In genomic region chr19:33029746-33030303, GRCh38 we compare ENCODE assay signal across 21 cellular contexts. TPM values are rescaled to one million over a fixed set of nuclear protein-coding genes. Genes with fewer than 3 reads are reported as not detected.
DNase-seq lines count a peak whose midpoint lies in the region; ATAC-seq and TF ChIP-seq lines count a peak whose summit lies in the region.
"Had no signal": no experiment of that assay in that cellular context is flagged by ENCODE, and none has a peak within 500 bp of the region (broad histone marks: within the 10 kb centered on the region; RNA-seq: fewer than 3 reads in every experiment).

No MANE protein-coding gene starts in this region.

- H3K27ac ChIP-seq in C4-2B (peak overlapping the region; percentile 59), Panc1 (ENCODE audit: low read length) (peak overlapping the region; percentile 25; the same call in 1 of the 2 replicates)
- H3K27ac ChIP-seq: 22Rv1, BLaER1 had no signal

- POLR2A ChIA-PET in Panc1 (lab: Charles Lee), result no interaction called here

- peaks cover 18% of the 10 kb centered on the region for H3K4me1 ChIP-seq in Panc1 (ENCODE audit: control insufficient read depth, insufficient read depth, low read length)
- H3K4me1 ChIP-seq in mucosa of descending colon (ENCODE audit: low read depth), result peaks cover 21% of the 10 kb centered on the region
- H3K4me1 ChIP-seq: BLaER1 had no signal

- H3K36me3 ChIP-seq in Panc1 (ENCODE audit: control insufficient read depth, insufficient read depth, low read length) (peaks cover 12% of the 10 kb centered on the region; the same call in 1 of the 2 replicates), mucosa of descending colon (ENCODE audit: low read depth) (no peaks in the 10 kb centered on the region)
- H3K36me3 ChIP-seq: BLaER1 had no signal

- CTCF ChIA-PET in Panc1 (lab: Charles Lee), result no interaction called here

- ATAC-seq in Panc1 (no peak; the same call in 1 of the 2 replicates), mucosa of descending colon (peak; percentile 51), HG03439 (IDR thresholded peaks at IDR 0.05; ENCODE audit: unreplicated experiment) (no peak)
- ATAC-seq: GM12878, GM23338, HCT116 had no signal

- H3K9me3 ChIP-seq in Panc1 (ENCODE audit: control insufficient read depth, insufficient read depth, low read depth, low read length) (peaks cover 2% of the 10 kb centered on the region; the same call in 1 of the 2 replicates), mucosa of descending colon (peaks cover 4% of the 10 kb centered on the region)

- DNase-seq in Panc1 (ENCODE audit: low read depth, low spot score) (no peak), fibroblast of villous mesenchyme (ENCODE audit: low read depth) (peak; percentile 57), mucosa of descending colon (peak in 1 of 3 donors; percentile 16), NCI-H2227 (lab: John Stamatoyannopoulos, UW; ENCODE audit: unreplicated experiment) (no peak)
- no peak for DNase-seq in activated CD8-positive, alpha-beta memory T cell treated with anti-CD3 and anti-CD28 coated beads for 24 hours
- no peak for DNase-seq in activated effector memory CD4-positive, alpha-beta T cell treated with Interleukin-2 at 50 U/mL for 16 hours
- DNase-seq: CD4-positive, alpha-beta T cell; CD8-positive, alpha-beta memory T cell; DMS 273 treated with DMSO at 0.1 percent for 48 hours; DMS79; EL; GDM1; H9; HFFc6 had no signal

- no TSS peak for BruUV-seq in Panc1 (replicated peaks; lab: Mats Ljungman, UMichigan)

- intact Hi-C loops in Panc1 (cut with micrococcal nuclease; ENCODE audit: unreplicated experiment) (no loop called here), mucosa of descending colon (cut with DNase I, micrococcal nuclease) (no loop called here)

- in situ Hi-C loops in Panc1 (cut with HindIII; ENCODE audit: low pct_unique_long_range_greater_than_20kb, low sequenced_read_pairs), result no loop called here

- H3K27me3 ChIP-seq in Panc1 (ENCODE audit: control insufficient read depth, insufficient read depth, low read length), result no peaks in the 10 kb centered on the region
- H3K27me3 ChIP-seq: BLaER1 had no signal

- TF ChIP-seq CTCF in C4-2B (conservative IDR thresholded peaks at IDR 0.05), result no peak
- no peak for TF ChIP-seq CTCF in Panc1 (IDR thresholded peaks at IDR 0.05)
- TF ChIP-seq CTCF in fibroblast of villous mesenchyme (IDR thresholded peaks at IDR 0.05; ENCODE audit: insufficient read depth, low read depth, low read length), result no peak
- no peak for TF ChIP-seq CTCF in mucosa of descending colon (IDR thresholded peaks at IDR 0.05)

- no peak overlapping the region for H3K4me3 ChIP-seq in Panc1 (ENCODE audit: low read depth in 2 of 2, low read length in 2 of 2)
- H3K4me3 ChIP-seq in fibroblast of villous mesenchyme (ENCODE audit: low read depth, low read length), result no peak overlapping the region
- H3K4me3 ChIP-seq in mucosa of descending colon, result no peak overlapping the region
- H3K4me3 ChIP-seq: BLaER1, GM12878, GM23338 had no signal

RNA-seq across cellular contexts. Expression of gene RHPN2, which starts 34.9 kb away (rescaled TPM):
- 227 TPM for total RNA-seq in Panc1 (2021; ENCODE audit: unreplicated experiment)
- 173 TPM for polyA plus RNA-seq in Panc1 (2012; ENCODE audit: insufficient read length)
- total RNA-seq in fibroblast of villous mesenchyme, result 2.6 TPM in 2 replicates
- total RNA-seq in mucosa of descending colon, result 10 to 100 TPM; 37.3 to 72.7 (median 68.3) TPM

RNA-seq across cellular contexts. Expression of gene GPATCH1, which starts 51.2 kb away (rescaled TPM):
- 34.7 TPM for total RNA-seq in Panc1 (2021; ENCODE audit: unreplicated experiment)
- 30.0 TPM for polyA plus RNA-seq in Panc1 (2012; ENCODE audit: insufficient read length)
- 7.8 and 8.1 TPM in 2 replicates for total RNA-seq in fibroblast of villous mesenchyme
- 10 to 100 TPM; 11.9 to 12.4 (median 11.9) TPM for total RNA-seq in mucosa of descending colon

RNA-seq across cellular contexts. Expression of gene FAAP24, which starts 57.8 kb away (rescaled TPM):
- total RNA-seq in Panc1 (2021; ENCODE audit: unreplicated experiment), result 16.0 TPM
- polyA plus RNA-seq in Panc1 (2012; ENCODE audit: insufficient read length), result 10.7 TPM
- 0.86 and 1.6 TPM in 2 replicates for total RNA-seq in fibroblast of villous mesenchyme
- total RNA-seq in mucosa of descending colon, result 1 to 10 TPM; 1.1 to 3.4 (median 1.5) TPM

RNA-seq across cellular contexts. Expression of gene CEP89, which starts 58.1 kb away (rescaled TPM):
- total RNA-seq in Panc1 (2021; ENCODE audit: unreplicated experiment), result 39.9 TPM
- 31.0 TPM for polyA plus RNA-seq in Panc1 (2012; ENCODE audit: insufficient read length)
- total RNA-seq in fibroblast of villous mesenchyme, result 15.8 and 18.1 TPM in 2 replicates
- total RNA-seq in mucosa of descending colon, result 10 to 100 TPM; 12.6 to 19.0 (median 16.1) TPM

Comparison
In these comparisons a context has a peak if more than half of its experiments do, and no peak if none do; other contexts are left out.
1. RNA of gene RHPN2, which starts 34.9 kb away (total RNA-seq): 227 TPM in Panc1 (single experiment) and 37.3 to 72.7 TPM in mucosa of descending colon; 2.6 TPM in fibroblast of villous mesenchyme; every median in the first group is over 10 times any median in the second.